ENCODE assay signal across 9 cellular contexts in genomic region chr9:14910178-14910805, GRCh38. TPM values are rescaled to one million over a fixed set of nuclear protein-coding genes. Genes with fewer than 3 reads are reported as not detected.
DNase-seq lines count a peak whose midpoint lies in the region.
"Had no signal": no experiment of that assay in that cellular context is flagged by ENCODE, and none has a peak within 500 bp of the region (broad histone marks: within the 10 kb centered on the region; RNA-seq: fewer than 3 reads in every experiment).

Gene FREM1 (minus strand): TSS chr9:14910428. CDS start chr9:14868977, 41,451 bp downstream.

- no peak within 1 kb of the TSS for H3K27ac Mint-ChIP-seq in activated naive CD4-positive, alpha-beta T cell treated with anti-CD3 and anti-CD28 coated beads, Interleukin-2, amount 10 ng/mL, durations not matched to agents 7 days and 5 days

- DNase-seq in HT1080 (ENCODE audit: low read depth) (peak; percentile 7), UCSD-AML1 (lab: John Stamatoyannopoulos, UW; ENCODE audit: unreplicated experiment) (peak; percentile 8), skeletal muscle cell (ENCODE audit: low read depth) (peak; percentile 47), EL (no peak), LoVo (ENCODE audit: low spot score) (no peak)
- DNase-seq in activated naive CD4-positive, alpha-beta T cell treated with anti-CD3 and anti-CD28 coated beads, Interleukin-2, amount 10 ng/mL, durations not matched to agents 7 days and 5 days: no peak
- no peak for DNase-seq in activated effector memory CD4-positive, alpha-beta T cell treated with Interleukin-2 at 50 U/mL for 16 hours
- DNase-seq: activated gamma-delta T cell had no signal

- H3K9me3 Mint-ChIP-seq in activated naive CD4-positive, alpha-beta T cell treated with anti-CD3 and anti-CD28 coated beads, Interleukin-2, amount 10 ng/mL, durations not matched to agents 7 days and 5 days: no peaks in the 10 kb centered on the region

- CTCF ChIA-PET in activated naive CD4-positive, alpha-beta T cell treated with anti-CD3 and anti-CD28 coated beads, Interleukin-2, amount 10 ng/mL, durations not matched to agents 7 days and 5 days (lab: Charles Lee): interaction anchor here (0.6 kb wide), 1 partner anchor 785 kb away, joined by 4 read pairs; no protein-coding TSS in a partner anchor

- H3K4me1 Mint-ChIP-seq in activated naive CD4-positive, alpha-beta T cell treated with anti-CD3 and anti-CD28 coated beads, Interleukin-2, amount 10 ng/mL, durations not matched to agents 7 days and 5 days: no peaks in the 10 kb centered on the region

- no peaks in the 10 kb centered on the region for H3K36me3 Mint-ChIP-seq in activated naive CD4-positive, alpha-beta T cell treated with anti-CD3 and anti-CD28 coated beads, Interleukin-2, amount 10 ng/mL, durations not matched to agents 7 days and 5 days

- H3K4me3 Mint-ChIP-seq in activated naive CD4-positive, alpha-beta T cell treated with anti-CD3 and anti-CD28 coated beads, Interleukin-2, amount 10 ng/mL, durations not matched to agents 7 days and 5 days: no peak within 1 kb of the TSS

- peak within 1 kb of the TSS; percentile 6 for H3K4me3 ChIP-seq in iPS-11a (ENCODE audit: low read depth, low read length)
- H3K4me3 ChIP-seq in skeletal muscle cell (ENCODE audit: low read depth, low read length): peak within 1 kb of the TSS; percentile 27

- no peaks in the 10 kb centered on the region for H3K27me3 Mint-ChIP-seq in activated naive CD4-positive, alpha-beta T cell treated with anti-CD3 and anti-CD28 coated beads, Interleukin-2, amount 10 ng/mL, durations not matched to agents 7 days and 5 days

RNA-seq across cellular contexts. Expression of gene FREM1, which starts in this region (rescaled TPM):
- 0.05 and 0.10 TPM in 2 replicates for total RNA-seq in HT1080 (2014; rRNA removed; shearing (Covaris generic))
- polyA plus RNA-seq in HT1080 (2015; cell fraction: cytosol; rRNA removed): 0.01 and 0.05 TPM in 2 replicates
- polyA plus RNA-seq in HT1080 (2015; cell fraction: nucleus; rRNA removed): 0.05 and 0.14 TPM in 2 replicates

Comparison
In these comparisons a context has a peak if more than half of its experiments do, and no peak if none do; other contexts are left out.
1. Peak in DNase-seq in HT1080; RNA of the gene not detected or under 1 TPM.
2. DNase-seq: peak in UCSD-AML1 (single experiment) and skeletal muscle cell (single experiment); none in activated naive CD4-positive, alpha-beta T cell treated with anti-CD3 and anti-CD28 coated beads, Interleukin-2, amount 10 ng/mL, durations not matched to agents 7 days and 5 days (single experiment), EL (single experiment), LoVo (single experiment) and activated effector memory CD4-positive, alpha-beta T cell treated with Interleukin-2 at 50 U/mL for 16 hours (single experiment).